7 cellular contexts compared by ENCODE assay signal in the genomic region with DNA sequence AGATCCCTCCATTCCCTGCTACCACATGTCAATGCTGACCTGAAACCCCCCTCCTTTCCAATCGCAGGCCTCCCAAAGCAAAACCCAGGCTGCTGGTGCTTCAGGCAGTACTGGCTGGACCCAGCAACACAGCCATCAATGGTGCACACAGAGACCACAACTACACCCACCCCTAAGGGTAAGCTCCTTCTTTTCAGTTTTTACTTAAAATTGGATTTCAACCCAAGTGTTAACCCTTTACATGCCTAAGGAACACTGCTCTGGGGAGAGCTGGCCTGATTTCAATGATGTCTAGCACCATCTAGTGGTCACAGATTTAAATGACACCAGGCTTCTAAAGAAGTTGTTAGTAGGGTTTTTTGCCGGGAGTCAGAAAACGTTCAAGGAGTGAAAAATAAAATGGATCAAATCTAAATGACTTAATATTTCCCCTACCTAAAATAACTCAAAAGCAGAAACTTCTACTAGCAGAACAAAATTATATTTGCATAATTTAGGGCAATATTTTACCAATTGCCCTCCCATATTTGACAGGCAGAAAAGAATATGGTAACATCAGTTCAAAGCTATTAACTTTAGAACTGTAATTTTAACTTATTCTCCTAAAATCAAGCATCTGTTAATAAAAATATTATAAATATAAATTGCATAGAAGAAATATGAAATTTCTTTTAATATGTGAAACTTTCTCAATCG. TPM values are rescaled to one million over a fixed set of nuclear protein-coding genes. Genes with fewer than 3 reads are reported as not detected.
DNase-seq lines count a peak whose midpoint lies in the region; ATAC-seq and TF ChIP-seq lines count a peak whose summit lies in the region.

No MANE protein-coding gene starts in this region.

- no peaks in the 10 kb centered on the region for H3K27me3 ChIP-seq in DND-41 (ENCODE audit: insufficient read depth, low read length, poor library complexity)

- peaks cover 52% of the 10 kb centered on the region for H3K36me3 ChIP-seq in DND-41 (ENCODE audit: insufficient read depth, low read length)

- H3K36me3 Mint-ChIP-seq in activated T-cell treated with anti-CD3 and anti-CD28 coated beads, Interleukin-2, amount 50 U/mL, for 72 hours (ENCODE audit: insufficient read depth in 2 of 2), result peaks cover 0 to 4% of the 10 kb centered on the region in 2 donors

- H3K4me1 ChIP-seq in DND-41 (ENCODE audit: insufficient read depth, low read length), result no peaks in the 10 kb centered on the region

- H3K4me2 ChIP-seq in DND-41 (ENCODE audit: insufficient read depth, low read length), result no peak overlapping the region

- H3K4me1 Mint-ChIP-seq in activated T-cell treated with anti-CD3 and anti-CD28 coated beads, Interleukin-2, amount 50 U/mL, for 72 hours (ENCODE audit: low read depth), result no peaks in the 10 kb centered on the region

- no peaks in the 10 kb centered on the region for H3K27me3 Mint-ChIP-seq in activated T-cell treated with anti-CD3 and anti-CD28 coated beads, Interleukin-2, amount 50 U/mL, for 72 hours (ENCODE audit: low read depth)

- no peak overlapping the region for H3K4me3 ChIP-seq in DND-41 (ENCODE audit: low read depth in 1 of 2, low read length in 2 of 2)

- intact Hi-C loops in left cardiac atrium (cut with DNase I) (loop anchor here (5.0 to 10.0 kb wide), 3 partner anchors 815 to 857 kb away; no protein-coding TSS in a partner anchor), sciatic nerve (cut with DNase I) (no loop called here)

- no peaks in the 10 kb centered on the region for H3K79me2 ChIP-seq in DND-41 (ENCODE audit: insufficient read depth, low read length)

- no peak overlapping the region for H2AFZ ChIP-seq in DND-41 (ENCODE audit: low read depth, low read length)

- peak; percentile 82 for TF ChIP-seq CTCF in DND-41 (IDR thresholded peaks at IDR 0.05; ENCODE audit: borderline replicate concordance, extremely low read depth, low read length, poor library complexity, severe bottlenecking)

- H4K20me1 ChIP-seq in DND-41 (ENCODE audit: insufficient read depth, low read length), result no peaks in the 10 kb centered on the region

- peak; percentile 76 for ATAC-seq in DND-41 (ENCODE audit: insufficient read depth, low read depth)
- peak in 1 of 2 donors; percentile 7 for ATAC-seq in activated T-cell treated with anti-CD3 and anti-CD28 coated beads, Interleukin-2, amount 50 U/mL, for 72 hours (replicated peaks in 1 of 2)
- peak; percentile 31 to 50 for ATAC-seq in left cardiac atrium
- ATAC-seq in sciatic nerve, result peak; percentile 60
- no peak for ATAC-seq in GM21723 (IDR thresholded peaks at IDR 0.05; ENCODE audit: unreplicated experiment)

- no peak overlapping the region for H3K9ac ChIP-seq in DND-41 (ENCODE audit: low read depth, low read length)

- no peaks in the 10 kb centered on the region for H3K9me3 ChIP-seq in DND-41 (ENCODE audit: insufficient read depth, low read length, severe bottlenecking)

- H3K9me3 Mint-ChIP-seq in activated T-cell treated with anti-CD3 and anti-CD28 coated beads, Interleukin-2, amount 50 U/mL, for 72 hours, result no peaks in the 10 kb centered on the region

- DNase-seq in DND-41, result peak; percentile 32
- peak; percentile 43 for DNase-seq in HCEC 1CT
- DNase-seq in NCI-H460 (ENCODE audit: extremely low read depth, low read depth), result peak; percentile 27
- DNase-seq in activated T-cell treated with anti-CD3 and anti-CD28 coated beads, Interleukin-2, amount 50 U/mL, for 72 hours, result peak; percentile 13 to 42
- DNase-seq in left cardiac atrium, result no peak
- DNase-seq in sciatic nerve (ENCODE audit: low spot score), result no peak

- H3K4me3 Mint-ChIP-seq in activated T-cell treated with anti-CD3 and anti-CD28 coated beads, Interleukin-2, amount 50 U/mL, for 72 hours, result no peak overlapping the region

- H3K27ac ChIP-seq in DND-41 (ENCODE audit: low read length), result no peak overlapping the region

- peak overlapping the region; percentile 25 for H3K27ac Mint-ChIP-seq in activated T-cell treated with anti-CD3 and anti-CD28 coated beads, Interleukin-2, amount 50 U/mL, for 72 hours

RNA-seq across cellular contexts. Expression of a gene that starts 24.6 kb away (rescaled TPM):
- total RNA-seq in NCI-H460 (2014; rRNA removed; shearing (Covaris generic)), result 34.7 and 43.3 TPM in 2 replicates
- 38.7 and 83.7 TPM in 2 replicates for polyA plus RNA-seq in NCI-H460 (2014; cell fraction: nucleus; rRNA removed)
- total RNA-seq in activated T-cell treated with anti-CD3 and anti-CD28 coated beads, Interleukin-2, amount 50 U/mL, for 72 hours, result 10 to 100 TPM; 24.2 to 32.6 TPM
- 10 to 100 TPM; 20.8 to 25.2 TPM for total RNA-seq in left cardiac atrium
- total RNA-seq in sciatic nerve, result 47.0 TPM

RNA-seq across cellular contexts. Expression of a gene that starts 59.8 kb away (rescaled TPM):
- 355 and 373 TPM in 2 replicates for total RNA-seq in NCI-H460 (2014; rRNA removed; shearing (Covaris generic))
- polyA plus RNA-seq in NCI-H460 (2014; cell fraction: nucleus; rRNA removed), result 240 and 257 TPM in 2 replicates
- total RNA-seq in activated T-cell treated with anti-CD3 and anti-CD28 coated beads, Interleukin-2, amount 50 U/mL, for 72 hours, result 100 to 1,000 TPM; 130 to 137 TPM
- total RNA-seq in left cardiac atrium (100 to 1,000 TPM in 1 of 2 donors, 10 to 100 TPM in 1; 88.7 to 124 TPM), sciatic nerve (58.7 TPM)

Comparison
In these comparisons a context has a peak if more than half of its experiments do, and no peak if none do; other contexts are left out.
1. DNase-seq: peak in DND-41 (single experiment), HCEC 1CT (single experiment), NCI-H460 (single experiment) and activated T-cell treated with anti-CD3 and anti-CD28 coated beads, Interleukin-2, amount 50 U/mL, for 72 hours (2 of 2); none in left cardiac atrium (single experiment) and sciatic nerve (single experiment).